13 cellular contexts compared by ENCODE assay signal in genomic region chr5:37071901-37072581, GRCh38.
DNase-seq lines count a peak whose midpoint lies in the region; ATAC-seq lines count a peak whose summit lies in the region.
"Had no signal": no experiment of that assay in that cellular context is flagged by ENCODE, and none has a peak within 500 bp of the region (broad histone marks: within the 10 kb centered on the region; RNA-seq: fewer than 3 reads in every experiment).

No MANE protein-coding gene starts in this region.

- ATAC-seq in GM21825 (IDR thresholded peaks at IDR 0.05; ENCODE audit: unreplicated experiment) = no peak

- DNase-seq in AG20443 (ENCODE audit: low spot score) (peak; percentile 65), LHCN-M2 (ENCODE audit: low read depth) (peak; percentile 8), dermis blood vessel endothelial cell (peak; percentile 81), middle frontal gyrus (ENCODE audit: extremely low spot score, low spot score) (peak; percentile 59), T-helper 9 cell (no peak), COLO668 (lab: John Stamatoyannopoulos, UW; ENCODE audit: unreplicated experiment) (no peak), AML-193 (lab: John Stamatoyannopoulos, UW) (no peak)
- DNase-seq: activated CD4-positive, alpha-beta T cell treated with anti-CD3 and anti-CD28 coated beads for 4 hours; activated naive CD4-positive, alpha-beta T cell; endodermal cell; NCI-H1694 treated with DMSO at 0.1 percent for 48 hours; SHP77 treated with DMSO at 0.1 percent for 48 hours had no signal

Comparison
In these comparisons a context has a peak if more than half of its experiments do, and no peak if none do; other contexts are left out.
1. DNase-seq: peak in AG20443 (single experiment), LHCN-M2 (single experiment), dermis blood vessel endothelial cell (single experiment) and middle frontal gyrus (single experiment); none in T-helper 9 cell (single experiment), COLO668 (single experiment) and AML-193 (0 of 2).